11 cellular contexts compared by ENCODE assay signal in the genomic region with DNA sequence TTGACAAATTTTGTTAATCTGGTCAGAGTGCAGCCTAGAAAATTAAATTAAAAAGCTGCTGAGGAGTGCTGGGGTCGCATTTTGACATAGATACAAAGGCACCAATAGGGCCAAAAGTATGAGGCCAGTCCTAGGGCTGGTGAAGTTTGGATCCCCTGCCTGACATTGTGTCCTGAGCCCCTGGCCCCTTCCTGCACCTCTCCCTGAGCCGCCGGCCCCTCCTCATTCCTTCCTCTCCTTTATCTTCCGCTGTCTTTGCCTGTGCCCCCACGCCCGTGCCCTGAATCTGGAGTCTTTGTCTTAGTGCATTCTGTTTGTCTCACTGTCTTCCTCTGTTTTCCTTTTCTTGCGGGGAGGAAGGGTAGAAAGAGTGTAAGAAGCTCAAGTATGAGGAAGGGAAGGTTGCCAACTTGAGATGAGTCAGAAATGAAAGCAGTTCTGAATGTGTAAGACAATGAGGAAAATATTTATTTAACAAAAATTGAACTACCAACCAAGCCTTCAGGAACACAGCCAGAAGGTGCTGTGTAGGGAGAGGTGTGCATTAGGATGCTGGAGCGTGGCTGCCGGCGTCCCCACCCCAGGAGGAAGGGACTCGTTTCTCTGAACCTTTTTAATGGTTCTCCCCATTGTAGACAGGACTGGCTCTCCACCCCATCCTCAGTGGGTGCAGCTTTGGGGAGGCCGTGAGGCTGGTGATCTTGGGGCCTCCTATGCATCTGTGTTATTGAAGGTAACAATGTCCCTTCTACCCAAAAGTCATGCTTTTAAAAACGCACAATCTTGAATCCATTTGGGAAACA.
DNase-seq lines count a peak whose midpoint lies in the region; ATAC-seq and TF ChIP-seq lines count a peak whose summit lies in the region.
"Had no signal": no experiment of that assay in that cellular context is flagged by ENCODE, and none has a peak within 500 bp of the region (broad histone marks: within the 10 kb centered on the region; RNA-seq: fewer than 3 reads in every experiment).

No MANE protein-coding gene starts in this region.

- no peaks in the 10 kb centered on the region for H3K4me1 Mint-ChIP-seq in activated CD4-positive, alpha-beta memory T cell treated with anti-CD3 and anti-CD28 coated beads for 36 hours (ENCODE audit: low read depth)

- in situ Hi-C loops in mammary epithelial cell (cut with MboI; ENCODE audit: low sequenced_read_pairs in 2 of 2) = no loop called here

- no TSS peak for BruUV-seq in mammary epithelial cell (replicated peaks; lab: Mats Ljungman, UMichigan)

- H3K4ac ChIP-seq in mesenchymal stem cell (ENCODE audit: low read depth in 1 of 2, low read length in 2 of 2) = peak overlapping the region; percentile 84 to 97

- H3K14ac ChIP-seq in mesenchymal stem cell (ENCODE audit: low read length in 2 of 2) = peak overlapping the region in 1 of 2 experiments; percentile 23

- ATAC-seq in right cardiac atrium (peak; percentile 30 to 52), left ventricle myocardium superior (no peak)
- ATAC-seq: activated CD4-positive, CD25-positive, alpha-beta regulatory T cell treated with anti-CD3 and anti-CD28 coated beads, Interleukin-2, amount 50 U/mL, for 24 hours had no signal

- POLR2A ChIA-PET in activated CD4-positive, alpha-beta memory T cell treated with anti-CD3 and anti-CD28 coated beads for 36 hours (lab: Charles Lee) = no interaction called here

- no peak overlapping the region for H3K4me3 Mint-ChIP-seq in activated CD4-positive, alpha-beta memory T cell treated with anti-CD3 and anti-CD28 coated beads for 36 hours
- H3K4me3 Mint-ChIP-seq: CD4-positive, alpha-beta T cell had no signal

- TF ChIP-seq CTCF in mammary epithelial cell (conservative IDR thresholded peaks at IDR 0.05 in 1 of 2, IDR thresholded peaks at IDR 0.05 in 1 of 2; ENCODE audit: extremely low read depth in 1 of 2, insufficient read depth in 1 of 2, low read depth in 1 of 2, low read length in 2 of 2) (no peak), uterus (IDR thresholded peaks at IDR 0.05) (no peak), tibial artery (IDR thresholded peaks at IDR 0.05) (no peak)

- H2BK12ac ChIP-seq in mesenchymal stem cell (ENCODE audit: low read length in 2 of 2) = peak overlapping the region; percentile 78 to 91

- H3K27me3 Mint-ChIP-seq in activated CD4-positive, alpha-beta memory T cell treated with anti-CD3 and anti-CD28 coated beads for 36 hours = peaks cover 2% of the 10 kb centered on the region

- H3K9ac ChIP-seq in mammary epithelial cell (ENCODE audit: insufficient read depth, low read length) (no peak overlapping the region), mesenchymal stem cell (ENCODE audit: low read length) (peak overlapping the region; percentile 71)

- DNase-seq in right cardiac atrium = no peak
- no peak for DNase-seq in left ventricle myocardium superior
- DNase-seq in mammary epithelial cell = peak; percentile 81
- peak; percentile 86 for DNase-seq in mesenchymal stem cell
- no peak for DNase-seq in uterus
- DNase-seq in tibial artery = no peak
- DNase-seq in activated CD4-positive, alpha-beta memory T cell treated with anti-CD3 and anti-CD28 coated beads for 36 hours = no peak
- DNase-seq in KG1 (lab: John Stamatoyannopoulos, UW) = no peak
- DNase-seq: CD4-positive, alpha-beta T cell; NCI-H524 treated with DMSO at 0.1 percent for 48 hours had no signal

- H3K79me1 ChIP-seq in mesenchymal stem cell (replicated peaks; ENCODE audit: low read length, poor library complexity, severe bottlenecking) = peaks cover 1% of the 10 kb centered on the region

- peaks cover 2% of the 10 kb centered on the region for H3K4me1 ChIP-seq in right cardiac atrium (ENCODE audit: control insufficient read depth, insufficient read depth, low read length)
- H3K4me1 ChIP-seq in mammary epithelial cell (ENCODE audit: insufficient read depth, low read length) = peaks cover 14% of the 10 kb centered on the region
- peaks cover 20% of the 10 kb centered on the region for H3K4me1 ChIP-seq in mesenchymal stem cell (ENCODE audit: control insufficient read depth, insufficient read depth, low read depth, low read length)
- no peaks in the 10 kb centered on the region for H3K4me1 ChIP-seq in uterus
- H3K4me1 ChIP-seq in tibial artery = no peaks in the 10 kb centered on the region

- no peaks in the 10 kb centered on the region for H3K9me3 Mint-ChIP-seq in activated CD4-positive, alpha-beta memory T cell treated with anti-CD3 and anti-CD28 coated beads for 36 hours
- H3K9me3 Mint-ChIP-seq: CD4-positive, alpha-beta T cell had no signal

- H3K18ac ChIP-seq in mesenchymal stem cell (ENCODE audit: low read depth in 1 of 2, low read length in 2 of 2) = peak overlapping the region; percentile 88 to 89

- peak overlapping the region; percentile 1 for H2BK5ac ChIP-seq in mesenchymal stem cell (ENCODE audit: low read depth, low read length, poor library complexity, severe bottlenecking)

- H3K27me3 ChIP-seq in right cardiac atrium (ENCODE audit: control insufficient read depth, insufficient read depth) (no peaks in the 10 kb centered on the region), mammary epithelial cell (ENCODE audit: insufficient read depth, low read length) (no peaks in the 10 kb centered on the region), mesenchymal stem cell (ENCODE audit: control insufficient read depth in 1 of 2, insufficient read depth in 1 of 2, low read length in 2 of 2) (peaks cover 0 to 3% of the 10 kb centered on the region in 2 experiments), uterus (no peaks in the 10 kb centered on the region), tibial artery (peaks cover 0 to 7% of the 10 kb centered on the region in 2 donors)

- peak overlapping the region; percentile 97 for H4K91ac ChIP-seq in mesenchymal stem cell (ENCODE audit: low read length)

- H3K27ac ChIP-seq in right cardiac atrium (ENCODE audit: low read length) = no peak overlapping the region
- no peak overlapping the region for H3K27ac ChIP-seq in mammary epithelial cell (ENCODE audit: insufficient read depth, low read depth, low read length)
- peak overlapping the region; percentile 70 for H3K27ac ChIP-seq in mesenchymal stem cell (ENCODE audit: low read length, poor library complexity, severe bottlenecking)
- H3K27ac ChIP-seq in uterus = peak overlapping the region; percentile 40 to 42
- H3K27ac ChIP-seq in tibial artery = no peak overlapping the region

- intact Hi-C loops in right cardiac atrium (cut with DNase I) (no loop called here), left ventricle myocardium superior (cut with micrococcal nuclease) (no loop called here), mammary epithelial cell (cut with micrococcal nuclease) (loop anchor here (5.0 kb wide), 1 partner anchor 40 kb away; no protein-coding TSS in a partner anchor), uterus (cut with DNase I; ENCODE audit: low total_unique reads) (no loop called here), tibial artery (cut with DNase I; ENCODE audit: low total_unique reads) (no loop called here)
- intact Hi-C loops in activated CD4-positive, alpha-beta memory T cell treated with anti-CD3 and anti-CD28 coated beads for 36 hours (cut with micrococcal nuclease) = no loop called here

- H3K36me3 Mint-ChIP-seq in activated CD4-positive, alpha-beta memory T cell treated with anti-CD3 and anti-CD28 coated beads for 36 hours = no peaks in the 10 kb centered on the region

- dilution Hi-C loops in mammary epithelial cell (cut with HindIII; ENCODE audit: low sequenced_read_pairs) = no loop called here

- H3K4me3 ChIP-seq in right cardiac atrium (ENCODE audit: low read length) (no peak overlapping the region), mammary epithelial cell (replicated peaks in 1 of 3; ENCODE audit: insufficient read depth in 1 of 3, low read depth in 2 of 3, low read length in 3 of 3) (no peak overlapping the region), mesenchymal stem cell (ENCODE audit: insufficient read depth in 1 of 2, low read depth in 1 of 2, low read length in 2 of 2) (peak overlapping the region in 1 of 2 experiments; percentile 36), uterus (no peak overlapping the region), tibial artery (no peak overlapping the region)

- H4K20me1 ChIP-seq in mammary epithelial cell (ENCODE audit: insufficient read depth, low read length) = peaks cover 2% of the 10 kb centered on the region

- 52% methylated on average over 13 of the region's 13 CpGs for WGBS in right cardiac atrium
- 25% methylated on average over 13 of the region's 13 CpGs for WGBS in mammary epithelial cell (ENCODE audit: low coverage, missing lambda C conversion rate)
- WGBS in mesenchymal stem cell = 49% methylated on average over 9 of the region's 13 CpGs

- peak overlapping the region; percentile 55 for H2BK120ac ChIP-seq in mesenchymal stem cell (ENCODE audit: low read depth, low read length)

- H2AFZ ChIP-seq in mammary epithelial cell (ENCODE audit: low read depth, low read length) = peak overlapping the region; percentile 45
- peak overlapping the region; percentile 54 for H2AFZ ChIP-seq in mesenchymal stem cell (ENCODE audit: low read depth, low read length)

- H2BK15ac ChIP-seq in mesenchymal stem cell (ENCODE audit: low read depth, poor library complexity, severe bottlenecking) = peak overlapping the region; percentile 98

- H3K9me3 ChIP-seq in right cardiac atrium (ENCODE audit: control insufficient read depth, low read length) (no peaks in the 10 kb centered on the region), mammary epithelial cell (replicated peaks; ENCODE audit: insufficient read depth, low read length) (no peaks in the 10 kb centered on the region), mesenchymal stem cell (ENCODE audit: control insufficient read depth, low read length) (no peaks in the 10 kb centered on the region), uterus (no peaks in the 10 kb centered on the region), tibial artery (no peaks in the 10 kb centered on the region)

- peak overlapping the region in 1 of 2 experiments; percentile 81 for H3K23ac ChIP-seq in mesenchymal stem cell (ENCODE audit: low read length in 2 of 2)

- H3K36me3 ChIP-seq in mammary epithelial cell (ENCODE audit: insufficient read depth, low read length) (no peaks in the 10 kb centered on the region), mesenchymal stem cell (ENCODE audit: control insufficient read depth in 1 of 2, insufficient read depth in 2 of 2, low read depth in 1 of 2, low read length in 2 of 2) (no peaks in the 10 kb centered on the region), uterus (no peaks in the 10 kb centered on the region), tibial artery (no peaks in the 10 kb centered on the region)

- H2AK5ac ChIP-seq in mesenchymal stem cell (ENCODE audit: low read length, severe bottlenecking) = peak overlapping the region; percentile 61

- H3K27ac Mint-ChIP-seq in activated CD4-positive, alpha-beta memory T cell treated with anti-CD3 and anti-CD28 coated beads for 36 hours = no peak overlapping the region
- H3K27ac Mint-ChIP-seq: CD4-positive, alpha-beta T cell had no signal

- H3K79me2 ChIP-seq in mammary epithelial cell (ENCODE audit: insufficient read depth, low read length) = peaks cover 27% of the 10 kb centered on the region

- no peak for TF ChIP-seq POLR2A in uterus (IDR thresholded peaks at IDR 0.05)

- CTCF ChIA-PET in mammary epithelial cell (lab: Charles Lee; ENCODE audit: low non-redundant PET) = interaction anchor here (0.6 to 0.7 kb wide), 2 partner anchors 25 to 71 kb away, joined by 3 read pairs; no protein-coding TSS in a partner anchor
- CTCF ChIA-PET in activated CD4-positive, alpha-beta memory T cell treated with anti-CD3 and anti-CD28 coated beads for 36 hours (lab: Charles Lee) = interaction anchor here (1.2 to 1.6 kb wide), 2 partner anchors 134 to 145 kb away, joined by 3 to 4 read pairs; no protein-coding TSS in a partner anchor

- H4K8ac ChIP-seq in mesenchymal stem cell (ENCODE audit: low read length) = peak overlapping the region; percentile 98

- peak overlapping the region; percentile 51 for H3K4me2 ChIP-seq in mammary epithelial cell (ENCODE audit: insufficient read depth, low read depth, low read length)
- H3K4me2 ChIP-seq in mesenchymal stem cell (ENCODE audit: low read length, poor library complexity, severe bottlenecking) = peak overlapping the region; percentile 59

Comparison
In these comparisons a context has a peak if more than half of its experiments do, and no peak if none do; other contexts are left out.
1. DNase-seq: peak in mammary epithelial cell (single experiment) and mesenchymal stem cell (single experiment); none in right cardiac atrium (0 of 3), left ventricle myocardium superior (single experiment), uterus (0 of 2), tibial artery (0 of 2), activated CD4-positive, alpha-beta memory T cell treated with anti-CD3 and anti-CD28 coated beads for 36 hours (single experiment) and KG1 (single experiment).
2. H3K27ac ChIP-seq: peak in mesenchymal stem cell (single experiment) and uterus (2 of 2); none in right cardiac atrium (single experiment), mammary epithelial cell (single experiment) and tibial artery (0 of 2).